Comparison of ENCODE assay signal across 12 cellular contexts in the genomic region with DNA sequence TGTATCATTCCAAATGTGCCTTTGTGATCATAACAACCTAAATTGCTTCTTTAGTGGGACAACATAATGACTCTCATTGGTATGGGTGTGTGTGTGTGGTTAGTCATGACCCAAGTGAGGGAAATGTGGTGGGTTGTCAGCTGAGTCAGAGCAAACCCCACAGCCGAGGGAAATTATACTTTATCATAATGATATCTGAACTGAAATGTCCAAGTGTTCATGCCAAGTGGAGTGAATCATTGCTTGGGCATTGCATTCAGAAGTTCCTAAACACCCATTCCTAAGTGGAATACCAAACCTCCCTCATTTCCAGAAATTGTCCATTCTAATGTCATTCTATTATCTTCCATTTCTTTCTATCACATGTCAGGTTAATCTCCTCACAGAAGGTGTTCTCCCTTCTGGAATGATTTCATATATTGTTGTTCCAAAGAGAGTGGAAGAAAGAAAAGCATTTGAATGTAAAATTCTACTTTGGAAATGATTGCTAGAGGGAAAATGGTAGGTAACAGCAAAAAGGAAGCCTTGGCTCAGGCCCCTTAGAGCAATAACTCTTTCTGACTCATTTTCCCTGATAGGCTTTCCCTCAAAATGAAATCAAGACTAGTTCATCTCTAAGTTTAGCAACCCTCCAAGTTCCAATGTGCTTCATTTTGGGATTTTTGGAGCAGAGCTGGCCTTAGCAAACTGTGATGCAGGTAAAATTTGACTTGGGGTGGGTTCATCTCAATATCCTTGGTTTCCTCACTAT.
A peak's percentile ranks its signal among the peaks of the same experiment; 100 is the strongest.
DNase-seq lines count a peak whose midpoint lies in the region; ATAC-seq and TF ChIP-seq lines count a peak whose summit lies in the region.
"Had no signal": no experiment of that assay in that cellular context is flagged by ENCODE, and none has a peak within 500 bp of the region (broad histone marks: within the 10 kb centered on the region; RNA-seq: fewer than 3 reads in every experiment).

No MANE protein-coding gene starts in this region.

- no peaks in the 10 kb centered on the region for H3K9me3 ChIP-seq in right cardiac atrium (ENCODE audit: control insufficient read depth, low read length)
- H3K9me3 ChIP-seq: testis had no signal

- no peaks in the 10 kb centered on the region for H3K4me1 ChIP-seq in right cardiac atrium (ENCODE audit: control insufficient read depth, insufficient read depth, low read length)
- H3K4me1 ChIP-seq: BLaER1, testis had no signal

- WGBS in right cardiac atrium, result 34% methylated on average over 1 of the region's 1 CpG

- no peak overlapping the region for H3K4me3 Mint-ChIP-seq in activated T-helper 17 cell treated with anti-CD3 and anti-CD28 coated beads, Interleukin-2, amount 50 U/mL, for 72 hours

- no peaks in the 10 kb centered on the region for H3K27me3 Mint-ChIP-seq in activated T-helper 17 cell treated with anti-CD3 and anti-CD28 coated beads, Interleukin-2, amount 50 U/mL, for 72 hours

- H3K4me3 ChIP-seq in foreskin fibroblast (ENCODE audit: low read depth in 1 of 2, low read length in 2 of 2), result no peak overlapping the region
- H3K4me3 ChIP-seq in right cardiac atrium (ENCODE audit: low read length), result no peak overlapping the region
- H3K4me3 ChIP-seq: BLaER1, testis had no signal

- no peak overlapping the region for H3K27ac Mint-ChIP-seq in activated T-helper 17 cell treated with anti-CD3 and anti-CD28 coated beads, Interleukin-2, amount 50 U/mL, for 72 hours

- peak; percentile 4 for DNase-seq in stimulated activated CD4-positive, alpha-beta T cell treated with anti-CD3 and anti-CD28 coated beads, Interleukin-15, amount 100 ng/mL, for 24 hours
- no peak for DNase-seq in stimulated activated CD4-positive, alpha-beta T cell treated with anti-CD3 and anti-CD28 coated beads, Interleukin-2, amount 100 ng/mL, for 48 hours
- DNase-seq in foreskin fibroblast (peak; percentile 84 to 87), superior temporal gyrus (ENCODE audit: extremely low spot score) (peak; percentile 22), NCI-H510A (lab: John Stamatoyannopoulos, UW) (no peak), right cardiac atrium (no peak), CD1c-positive myeloid dendritic cell (ENCODE audit: extremely low spot score) (no peak)
- DNase-seq: activated T-cell treated with anti-CD3 and anti-CD28 coated beads, Interleukin-2, amount 50 U/mL, for 1 hour; KBM-7; testis had no signal

- no peaks in the 10 kb centered on the region for H3K4me1 Mint-ChIP-seq in activated T-helper 17 cell treated with anti-CD3 and anti-CD28 coated beads, Interleukin-2, amount 50 U/mL, for 72 hours

- peaks cover 24% of the 10 kb centered on the region for H3K9me3 Mint-ChIP-seq in activated T-helper 17 cell treated with anti-CD3 and anti-CD28 coated beads, Interleukin-2, amount 50 U/mL, for 72 hours

- intact Hi-C loops in right cardiac atrium (cut with DNase I), result no loop called here

- peak; percentile 29 for ATAC-seq in activated T-helper 17 cell treated with anti-CD3 and anti-CD28 coated beads, Interleukin-2, amount 50 U/mL, for 72 hours (replicated peaks)
- ATAC-seq in right cardiac atrium, result no peak

- H3K36me3 Mint-ChIP-seq in activated T-helper 17 cell treated with anti-CD3 and anti-CD28 coated beads, Interleukin-2, amount 50 U/mL, for 72 hours (ENCODE audit: low read depth), result no peaks in the 10 kb centered on the region

- no peak for TF ChIP-seq CTCF in foreskin fibroblast (IDR thresholded peaks at IDR 0.05; ENCODE audit: low read depth, low read length)

- H3K27ac ChIP-seq in right cardiac atrium (ENCODE audit: low read length), result no peak overlapping the region
- H3K27ac ChIP-seq: BLaER1, testis had no signal

- no peaks in the 10 kb centered on the region for H3K27me3 ChIP-seq in right cardiac atrium (ENCODE audit: control insufficient read depth, insufficient read depth)
- H3K27me3 ChIP-seq: BLaER1, testis had no signal

Comparison
In these comparisons a context has a peak if more than half of its experiments do, and no peak if none do; other contexts are left out.
1. DNase-seq: peak in stimulated activated CD4-positive, alpha-beta T cell treated with anti-CD3 and anti-CD28 coated beads, Interleukin-15, amount 100 ng/mL, for 24 hours (single experiment), foreskin fibroblast (2 of 2) and superior temporal gyrus (single experiment); none in stimulated activated CD4-positive, alpha-beta T cell treated with anti-CD3 and anti-CD28 coated beads, Interleukin-2, amount 100 ng/mL, for 48 hours (0 of 2), NCI-H510A (single experiment), right cardiac atrium (0 of 3) and CD1c-positive myeloid dendritic cell (single experiment).